In genomic region chr1:205319081-205320018, GRCh38 we compare ENCODE assay signal across 8 cellular contexts. TPM values are rescaled to one million over a fixed set of nuclear protein-coding genes. Genes with fewer than 3 reads are reported as not detected.
DNase-seq lines count a peak whose midpoint lies in the region; ATAC-seq and TF ChIP-seq lines count a peak whose summit lies in the region.

No MANE protein-coding gene starts in this region.

- intact Hi-C loops in activated CD4-positive, alpha-beta memory T cell treated with anti-CD3 and anti-CD28 coated beads for 36 hours (cut with micrococcal nuclease) = loop anchor here (1.0 to 10.0 kb wide), 4 partner anchors 31 to 455 kb away; partner anchors contain the start of genes RAB29 and RBBP5

- H3K4me3 Mint-ChIP-seq in activated CD4-positive, alpha-beta memory T cell treated with anti-CD3 and anti-CD28 coated beads for 36 hours = peak overlapping the region; percentile 88

- H3K27me3 Mint-ChIP-seq in activated CD4-positive, alpha-beta memory T cell treated with anti-CD3 and anti-CD28 coated beads for 36 hours = no peaks in the 10 kb centered on the region

- CTCF ChIA-PET in activated CD4-positive, alpha-beta memory T cell treated with anti-CD3 and anti-CD28 coated beads for 36 hours (lab: Charles Lee) = interaction anchor here (0.6 to 28.8 kb wide), 10 partner anchors 14 to 402 kb away, joined by 3 to 1370 read pairs (median 4); no protein-coding TSS in a partner anchor

- H3K4me1 Mint-ChIP-seq in activated CD4-positive, alpha-beta memory T cell treated with anti-CD3 and anti-CD28 coated beads for 36 hours (ENCODE audit: low read depth) = peaks cover 68% of the 10 kb centered on the region

- TF ChIP-seq CTCF in fibroblast of pulmonary artery (IDR thresholded peaks at IDR 0.05; ENCODE audit: low read length, missing control alignments) = no peak
- no peak for TF ChIP-seq CTCF in GM13976 (IDR thresholded peaks at IDR 0.05; ENCODE audit: borderline replicate concordance, control extremely low read depth, extremely low read depth, insufficient read depth, missing control alignments)

- H3K36me3 Mint-ChIP-seq in activated CD4-positive, alpha-beta memory T cell treated with anti-CD3 and anti-CD28 coated beads for 36 hours = no peaks in the 10 kb centered on the region

- POLR2A ChIA-PET in activated CD4-positive, alpha-beta memory T cell treated with anti-CD3 and anti-CD28 coated beads for 36 hours (lab: Charles Lee) = interaction anchor here (0.7 to 3.2 kb wide), 3 partner anchors 32 to 81 kb away, joined by 3 to 19 read pairs (median 4); no protein-coding TSS in a partner anchor

- H3K9me3 Mint-ChIP-seq in activated CD4-positive, alpha-beta memory T cell treated with anti-CD3 and anti-CD28 coated beads for 36 hours = no peaks in the 10 kb centered on the region

- peak overlapping the region; percentile 86 for H3K27ac Mint-ChIP-seq in activated CD4-positive, alpha-beta memory T cell treated with anti-CD3 and anti-CD28 coated beads for 36 hours

- peak; percentile 78 for DNase-seq in EH (ENCODE audit: low read depth)
- DNase-seq in NCI-H187 (lab: John Stamatoyannopoulos, UW) = peak; percentile 61 to 75
- DNase-seq in activated CD4-positive, alpha-beta memory T cell treated with anti-CD3 and anti-CD28 coated beads for 36 hours = peak; percentile 61
- peak; percentile 94 for DNase-seq in fibroblast of pulmonary artery (ENCODE audit: low read depth)
- peak; percentile 14 for DNase-seq in occipital lobe (lab: John Stamatoyannopoulos, UW)
- DNase-seq in GM13976 (ENCODE audit: low spot score) = no peak
- no peak for DNase-seq in GOT3 (lab: John Stamatoyannopoulos, UW)

- in situ Hi-C loops in GM13976 (cut with MboI; ENCODE audit: low sequenced_read_pairs, unreplicated experiment) = loop anchor here (5.0 kb wide), 1 partner anchor 37 kb away; no protein-coding TSS in a partner anchor

- peak overlapping the region; percentile 37 for H3K4me3 ChIP-seq in fibroblast of pulmonary artery (replicated peaks; ENCODE audit: low read depth, low read length)

- no peak for ATAC-seq in GM21423 (IDR thresholded peaks at IDR 0.05; ENCODE audit: unreplicated experiment)

RNA-seq across cellular contexts. Expression of gene NUAK2, which starts 2.2 kb away (rescaled TPM):
- total RNA-seq in activated CD4-positive, alpha-beta memory T cell treated with anti-CD3 and anti-CD28 coated beads for 36 hours = 1 to 10 TPM; 4.4 to 4.5 TPM
- total RNA-seq in occipital lobe = 1.1 TPM

RNA-seq across cellular contexts. Expression of gene KLHDC8A, which starts 37.4 kb away (rescaled TPM):
- total RNA-seq in activated CD4-positive, alpha-beta memory T cell treated with anti-CD3 and anti-CD28 coated beads for 36 hours = not detected
- total RNA-seq in occipital lobe = 18.6 TPM

Comparison
In these comparisons a context has a peak if more than half of its experiments do, and no peak if none do; other contexts are left out.
1. DNase-seq: peak in EH (single experiment), NCI-H187 (2 of 2), activated CD4-positive, alpha-beta memory T cell treated with anti-CD3 and anti-CD28 coated beads for 36 hours (single experiment), fibroblast of pulmonary artery (single experiment) and occipital lobe (single experiment); none in GM13976 (single experiment) and GOT3 (single experiment).
2. RNA of gene KLHDC8A, which starts 37.4 kb away (total RNA-seq): 18.6 TPM in occipital lobe (single experiment); not detected in activated CD4-positive, alpha-beta memory T cell treated with anti-CD3 and anti-CD28 coated beads for 36 hours; every median in the first group is over 10 times any median in the second.